17 cellular contexts compared by ENCODE assay signal in the genomic region with DNA sequence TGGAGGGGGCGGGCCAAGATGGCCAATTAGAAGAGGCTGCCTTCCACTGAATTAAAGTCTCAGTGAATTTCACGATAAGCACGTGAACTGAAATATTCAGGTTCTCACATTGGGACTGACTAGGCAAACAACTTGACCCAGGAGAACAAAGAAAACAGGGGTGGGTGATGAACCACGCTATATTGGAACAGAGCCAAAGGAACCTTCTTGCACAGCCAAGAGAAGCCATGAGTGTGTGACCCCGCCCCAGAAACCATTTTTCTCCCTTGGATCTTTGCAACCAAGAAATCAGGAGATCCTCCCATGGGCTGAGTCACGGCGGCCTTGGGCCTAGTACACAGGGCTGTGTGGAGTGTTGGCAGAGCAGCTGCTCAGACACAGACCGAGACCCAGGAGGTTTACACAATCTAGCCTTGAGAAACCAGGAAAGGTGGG. TPM values are rescaled to one million over a fixed set of nuclear protein-coding genes. Genes with fewer than 3 reads are reported as not detected.
A peak's percentile ranks its signal among the peaks of the same experiment; 100 is the strongest.
DNase-seq lines count a peak whose midpoint lies in the region; ATAC-seq, FAIRE-seq and TF ChIP-seq lines count a peak whose summit lies in the region.
"Had no signal": no experiment of that assay in that cellular context is flagged by ENCODE, and none has a peak within 500 bp of the region (broad histone marks: within the 10 kb centered on the region; RNA-seq: fewer than 3 reads in every experiment).

No MANE protein-coding gene starts in this region.

- no peaks in the 10 kb centered on the region for H4K20me1 ChIP-seq in SK-N-SH (ENCODE audit: insufficient read depth)

- no peak for FAIRE-seq in bronchial epithelial cell (lab: Jason Lieb, UNC)

- POLR2A ChIA-PET in SK-N-SH (lab: Yijun Ruan, JAX): no interaction called here

- H3K9me3 ChIP-seq in SK-N-SH: no peaks in the 10 kb centered on the region
- peaks cover 0 to 4% (median 0%) of the 10 kb centered on the region in 3 donors for H3K9me3 ChIP-seq in tibial artery
- H3K9me3 ChIP-seq: colonic mucosa, HAP-1, neutrophil, Peyer's patch had no signal

- TF ChIP-seq EP300 in SK-N-SH (IDR thresholded peaks at IDR 0.05; ENCODE audit: borderline replicate concordance in 1 of 2, low read depth in 1 of 2, low read length in 1 of 2): no peak

- no peaks in the 10 kb centered on the region for H3F3A ChIP-seq in SK-N-SH (replicated peaks; ENCODE audit: insufficient read depth)

- CTCF ChIA-PET in SK-N-SH (lab: Yijun Ruan, JAX): interaction anchor here (0.8 to 1.1 kb wide), 2 partner anchors 91 kb away, joined by 3 to 4 read pairs; no protein-coding TSS in a partner anchor

- no peak overlapping the region for H3K4me3 ChIP-seq in SK-N-SH (ENCODE audit: low read depth in 2 of 2, low read length in 1 of 2)
- no peak overlapping the region for H3K4me3 ChIP-seq in bronchial epithelial cell (ENCODE audit: low read depth, low read length)
- no peak overlapping the region for H3K4me3 ChIP-seq in tibial artery
- H3K4me3 ChIP-seq: colonic mucosa, HAP-1, Peyer's patch had no signal

- H3K4me2 ChIP-seq in SK-N-SH: no peak overlapping the region

- H3K9me2 ChIP-seq in SK-N-SH: no peaks in the 10 kb centered on the region

- ATAC-seq in SK-N-SH treated with all-trans-retinoic acid at 6 μM for 48 hours (no peak), left lobe of liver (peak; percentile 57)
- ATAC-seq: activated CD8-positive, alpha-beta memory T cell treated with anti-CD3 and anti-CD28 coated beads, Interleukin-2, amount 10 ng/mL, durations not matched to agents 7 days and 5 days; activated naive CD4-positive, alpha-beta T cell treated with anti-CD3 and anti-CD28 coated beads, Interleukin-2, amount 50 U/mL, for 72 hours; foreskin keratinocyte had no signal

- H3K4me1 ChIP-seq in SK-N-SH (ENCODE audit: control insufficient read depth in 1 of 2, insufficient read depth in 2 of 2, low read depth in 1 of 2, low read length in 1 of 2): no peaks in the 10 kb centered on the region
- no peaks in the 10 kb centered on the region for H3K4me1 ChIP-seq in tibial artery
- H3K4me1 ChIP-seq: colonic mucosa, foreskin keratinocyte, HAP-1, Peyer's patch had no signal

- intact Hi-C loops in tibial artery (cut with DNase I; ENCODE audit: low total_unique reads): no loop called here

- 20% methylated on average over 8 of the region's 8 CpGs for WGBS in SK-N-SH (ENCODE audit: low lambda C conversion rate)

- no peaks in the 10 kb centered on the region for H3K79me2 ChIP-seq in SK-N-SH (ENCODE audit: insufficient read depth)

- in situ Hi-C loops in ACHN (cut with HindIII; ENCODE audit: low pct_ligation_motif_present, low pct_unique_long_range_greater_than_20kb, low sequenced_read_pairs): no loop called here

- no peak overlapping the region for H3K9ac ChIP-seq in SK-N-SH

- DNase-seq in SK-N-SH (no peak), bronchial epithelial cell (ENCODE audit: low read depth) (peak; percentile 28), left lobe of liver (ENCODE audit: low spot score) (no peak), tibial artery (peak; percentile 47 to 74), hippocampal formation (lab: John Stamatoyannopoulos, UW) (no peak), ACHN (no peak), middle frontal gyrus (ENCODE audit: extremely low spot score, low spot score) (no peak)
- DNase-seq: activated CD8-positive, alpha-beta memory T cell treated with anti-CD3 and anti-CD28 coated beads, Interleukin-2, amount 10 ng/mL, durations not matched to agents 7 days and 5 days; colonic mucosa; DMS79 treated with DMSO at 0.1 percent for 48 hours; Peyer's patch had no signal

- H3K36me3 ChIP-seq in SK-N-SH (replicated peaks in 1 of 2; ENCODE audit: control insufficient read depth in 1 of 2, insufficient read depth in 2 of 2, low read length in 1 of 2): no peaks in the 10 kb centered on the region
- H3K36me3 ChIP-seq in bronchial epithelial cell (ENCODE audit: control insufficient read depth, insufficient read depth, low read length): no peaks in the 10 kb centered on the region
- H3K36me3 ChIP-seq in tibial artery: no peaks in the 10 kb centered on the region
- H3K36me3 ChIP-seq: colonic mucosa, HAP-1, neutrophil, Peyer's patch had no signal

- H3K27ac ChIP-seq in SK-N-SH (ENCODE audit: low read depth in 2 of 2, low read length in 1 of 2) (no peak overlapping the region), tibial artery (no peak overlapping the region)
- H3K27ac ChIP-seq: colonic mucosa, foreskin keratinocyte, neutrophil had no signal

- TF ChIP-seq CTCF in SK-N-SH (IDR thresholded peaks at IDR 0.05) (no peak), bronchial epithelial cell (IDR thresholded peaks at IDR 0.05; ENCODE audit: insufficient read depth, low read length, severe bottlenecking) (no peak), tibial artery (IDR thresholded peaks at IDR 0.05) (no peak)

- H3K27me3 ChIP-seq in SK-N-SH (ENCODE audit: insufficient read depth) (peaks cover 54% of the 10 kb centered on the region), bronchial epithelial cell (ENCODE audit: control insufficient read depth, insufficient read depth, low read length) (no peaks in the 10 kb centered on the region), tibial artery (peaks cover 0 to 14% of the 10 kb centered on the region in 2 donors)
- H3K27me3 ChIP-seq: colonic mucosa, foreskin keratinocyte, Peyer's patch had no signal

- H2AFZ ChIP-seq in SK-N-SH (ENCODE audit: low read depth): peak overlapping the region; percentile 70; the same call in 1 of the 2 replicates

- no peak for TF ChIP-seq RAD21 in SK-N-SH (IDR thresholded peaks at IDR 0.05; ENCODE audit: low read length)

TF ChIP-seq in SK-N-SH, 30 proteins besides CTCF, POLR2A, EP300 and RAD21 (continues in another document):
- TF ChIP-seq GABPA (IDR thresholded peaks at IDR 0.05; ENCODE audit: low read depth): no peak
- TF ChIP-seq, protein P1, sequence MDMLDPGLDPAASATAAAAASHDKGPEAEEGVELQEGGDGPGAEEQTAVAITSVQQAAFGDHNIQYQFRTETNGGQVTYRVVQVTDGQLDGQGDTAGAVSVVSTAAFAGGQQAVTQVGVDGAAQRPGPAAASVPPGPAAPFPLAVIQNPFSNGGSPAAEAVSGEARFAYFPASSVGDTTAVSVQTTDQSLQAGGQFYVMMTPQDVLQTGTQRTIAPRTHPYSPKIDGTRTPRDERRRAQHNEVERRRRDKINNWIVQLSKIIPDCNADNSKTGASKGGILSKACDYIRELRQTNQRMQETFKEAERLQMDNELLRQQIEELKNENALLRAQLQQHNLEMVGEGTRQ (IDR thresholded peaks at IDR 0.05; ENCODE audit: borderline replicate concordance, low read depth, low read length): no peak
- no peak for TF ChIP-seq FOXJ3 (CRISPR knock-in tag; IDR thresholded peaks at IDR 0.05)
- no peak for TF ChIP-seq YY1 (IDR thresholded peaks at IDR 0.05; ENCODE audit: low read depth)
- TF ChIP-seq FOXM1 (IDR thresholded peaks at IDR 0.05; ENCODE audit: low read depth): no peak
- no peak for TF ChIP-seq RXRA (IDR thresholded peaks at IDR 0.05; ENCODE audit: borderline replicate concordance, low read depth)

TF ChIP-seq in SK-N-SH treated with all-trans-retinoic acid at 6 μM for 48 hours, 23 proteins besides CTCF, POLR2A, EP300 and RAD21:
- no peak for TF ChIP-seq ARNTL (CRISPR knock-in tag; IDR thresholded peaks at IDR 0.05; ENCODE audit: borderline replicate concordance, low read depth)
- TF ChIP-seq CSDC2 (CRISPR knock-in tag; IDR thresholded peaks at IDR 0.05): no peak
- no peak for TF ChIP-seq SNAI2 (CRISPR knock-in tag; IDR thresholded peaks at IDR 0.05)
- no peak for TF ChIP-seq ZFP30 (CRISPR knock-in tag; IDR thresholded peaks at IDR 0.05)

RNA-seq across cellular contexts. Expression of a gene that starts 36.8 kb away (rescaled TPM):
- not detected in 2 replicates for polyA plus RNA-seq in SK-N-SH (2012; rRNA removed)
- polyA plus RNA-seq in SK-N-SH (2012; cell fraction: cytosol; rRNA removed): 0.03 TPM in 1 of 2 replicates, not detected in the other
- polyA plus RNA-seq in SK-N-SH (2012; cell fraction: nucleus; rRNA removed): not detected in 2 replicates
- not detected in 2 replicates for total RNA-seq in bronchial epithelial cell
- not detected for total RNA-seq in left lobe of liver
- total RNA-seq: activated CD8-positive, alpha-beta memory T cell treated with anti-CD3 and anti-CD28 coated beads, Interleukin-2, amount 10 ng/mL, durations not matched to agents 7 days and 5 days; activated naive CD4-positive, alpha-beta T cell treated with anti-CD3 and anti-CD28 coated beads, Interleukin-2, amount 50 U/mL, for 72 hours; colonic mucosa; foreskin keratinocyte had no signal
- polyA plus RNA-seq: foreskin keratinocyte, IgD-negative memory B cell had no signal

RNA-seq across cellular contexts. Expression of a gene that starts 40.1 kb away (rescaled TPM):
- 70.2 and 71.4 TPM in 2 replicates for polyA plus RNA-seq in SK-N-SH (2012; rRNA removed)
- polyA plus RNA-seq in SK-N-SH (2012; cell fraction: cytosol; rRNA removed): 49.7 and 58.5 TPM in 2 replicates
- polyA plus RNA-seq in SK-N-SH (2012; cell fraction: nucleus; rRNA removed): 39.9 and 42.8 TPM in 2 replicates
- total RNA-seq in bronchial epithelial cell: 39.5 and 40.2 TPM in 2 replicates
- total RNA-seq in left lobe of liver: 21.2 TPM

RNA-seq across cellular contexts. Expression of a gene that starts 52.6 kb away (rescaled TPM):
- not detected in 2 replicates for polyA plus RNA-seq in SK-N-SH (2012; rRNA removed)
- polyA plus RNA-seq in SK-N-SH (2012; cell fraction: cytosol; rRNA removed): 0.04 TPM in 1 of 2 replicates, not detected in the other
- 0.04 TPM in 2 replicates for polyA plus RNA-seq in SK-N-SH (2012; cell fraction: nucleus; rRNA removed)
- 3.2 and 14.3 TPM in 2 replicates for total RNA-seq in bronchial epithelial cell
- 0.65 TPM for total RNA-seq in left lobe of liver

Comparison
In these comparisons a context has a peak if more than half of its experiments do, and no peak if none do; other contexts are left out.
1. DNase-seq: peak in bronchial epithelial cell (single experiment) and tibial artery (2 of 2); none in SK-N-SH (single experiment), left lobe of liver (single experiment), hippocampal formation (0 of 2), ACHN (single experiment) and middle frontal gyrus (single experiment).